In the genomic region with DNA sequence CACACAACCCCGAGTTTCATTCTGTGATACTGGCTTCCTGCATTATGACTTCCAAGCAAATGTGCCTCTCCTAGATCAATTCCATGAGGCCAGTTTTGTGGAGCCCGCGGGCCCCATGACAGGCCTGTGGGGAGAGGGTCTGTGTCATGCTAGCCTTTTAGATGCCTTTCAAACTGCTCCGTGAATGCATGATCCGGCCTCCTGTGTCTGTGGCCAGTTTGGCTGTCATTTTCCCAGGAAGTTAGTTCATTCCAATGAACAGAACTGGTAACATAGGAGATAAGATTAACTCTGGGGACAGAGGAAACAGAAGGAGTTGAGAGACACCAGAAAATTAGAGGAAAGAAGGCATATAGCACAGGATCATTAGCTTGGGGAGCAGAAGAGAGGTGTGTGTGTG, we compare ENCODE assay signal across 18 cellular contexts. TPM values are rescaled to one million over a fixed set of nuclear protein-coding genes. Genes with fewer than 3 reads are reported as not detected.
DNase-seq lines count a peak whose midpoint lies in the region; ATAC-seq and TF ChIP-seq lines count a peak whose summit lies in the region.
"Had no signal": no experiment of that assay in that cellular context is flagged by ENCODE, and none has a peak within 500 bp of the region (broad histone marks: within the 10 kb centered on the region; RNA-seq: fewer than 3 reads in every experiment).

No MANE protein-coding gene starts in this region.

- H3K36me3 ChIP-seq in IMR-90 (ENCODE audit: control insufficient read depth, insufficient read depth, low read length) (no peaks in the 10 kb centered on the region), trophoblast cell (ENCODE audit: control insufficient read depth in 1 of 2, insufficient read depth in 2 of 2, low read length in 2 of 2) (no peaks in the 10 kb centered on the region)

- peaks cover 10% of the 10 kb centered on the region for H3K27me3 Mint-ChIP-seq in brain

- peaks cover 50% of the 10 kb centered on the region for H3K4me1 Mint-ChIP-seq in brain
- H3K4me1 Mint-ChIP-seq: CD8-positive, alpha-beta memory T cell had no signal

- no peak overlapping the region for H3K9ac ChIP-seq in IMR-90 (ENCODE audit: low read depth, low read length)
- H3K9ac ChIP-seq in trophoblast cell (ENCODE audit: low read length), result peak overlapping the region; percentile 9

- H3K4me3 ChIP-seq in IMR-90 (ENCODE audit: insufficient read depth, low read depth, low read length), result no peak overlapping the region
- H3K4me3 ChIP-seq in trophoblast cell (ENCODE audit: low read depth, low read length), result no peak overlapping the region
- H3K4me3 ChIP-seq: K562 had no signal

- intact Hi-C loops in IMR-90 (cut with micrococcal nuclease), result no loop called here
- intact Hi-C loops in left ventricle myocardium superior (cut with micrococcal nuclease), result no loop called here

- no peak overlapping the region for H3K4me2 ChIP-seq in IMR-90 (ENCODE audit: low read depth, low read length)
- no peak overlapping the region for H3K4me2 ChIP-seq in trophoblast cell (ENCODE audit: low read length)

- no peak overlapping the region for H3K23ac ChIP-seq in IMR-90 (ENCODE audit: low read depth, low read length)
- no peak overlapping the region for H3K23ac ChIP-seq in trophoblast cell (ENCODE audit: low read length)

- H4K20me1 ChIP-seq in IMR-90 (ENCODE audit: insufficient read depth, low read length), result no peaks in the 10 kb centered on the region

- H3K14ac ChIP-seq in IMR-90 (replicated peaks; ENCODE audit: low read depth, low read length), result no peak overlapping the region
- no peak overlapping the region for H3K14ac ChIP-seq in trophoblast cell (ENCODE audit: low read length)

- H3K4me1 ChIP-seq in IMR-90 (ENCODE audit: control insufficient read depth, insufficient read depth, low read length) (peaks cover 22% of the 10 kb centered on the region), trophoblast cell (ENCODE audit: control insufficient read depth in 1 of 2, insufficient read depth in 2 of 2, low read length in 2 of 2) (peaks cover 6 to 8% of the 10 kb centered on the region in 2 experiments)

- no peak overlapping the region for H2AK5ac ChIP-seq in IMR-90 (ENCODE audit: low read depth, low read length)
- H2AK5ac ChIP-seq in trophoblast cell (ENCODE audit: low read length), result no peak overlapping the region

- H2BK12ac ChIP-seq in trophoblast cell (ENCODE audit: low read length), result no peak overlapping the region

- H2BK120ac ChIP-seq in IMR-90 (ENCODE audit: low read depth, low read length) (no peak overlapping the region), trophoblast cell (ENCODE audit: insufficient read depth, low read length, poor library complexity) (no peak overlapping the region)

- peaks cover 2% of the 10 kb centered on the region for H3K79me2 ChIP-seq in trophoblast cell (ENCODE audit: control insufficient read depth, insufficient read depth, low read length, poor library complexity)

- H3K9me3 Mint-ChIP-seq in brain, result no peaks in the 10 kb centered on the region
- H3K9me3 Mint-ChIP-seq: CD8-positive, alpha-beta memory T cell had no signal

- WGBS in IMR-90 (ENCODE audit: extremely low coverage in 2 of 2, insufficient read length in 1 of 2), 2 experiments, result no CpG with 5 or more reads among the region's 5 CpGs
- no CpG with 5 or more reads among the region's 5 CpGs for WGBS in trophoblast cell (ENCODE audit: extremely low coverage, insufficient coverage, insufficient read length)

- dilution Hi-C loops in IMR-90 (cut with HindIII; ENCODE audit: low sequenced_read_pairs, unreplicated experiment), result no loop called here

- POLR2A ChIA-PET in IMR-90 (lab: Charles Lee; ENCODE audit: unreplicated experiment), result no interaction called here

- H3K4ac ChIP-seq in IMR-90 (ENCODE audit: low read depth, low read length), result no peak overlapping the region; the same call in 1 of the 2 replicates
- H3K4ac ChIP-seq in trophoblast cell (ENCODE audit: low read depth, low read length), result no peak overlapping the region

- no peak overlapping the region for H2BK5ac ChIP-seq in IMR-90 (ENCODE audit: low read depth, low read length, poor library complexity, severe bottlenecking)
- H2BK5ac ChIP-seq in trophoblast cell (ENCODE audit: low read depth, low read length, poor library complexity), result no peak overlapping the region

- TF ChIP-seq CTCF in IMR-90 (conservative IDR thresholded peaks at IDR 0.05; ENCODE audit: low read depth, low read length), result no peak
- TF ChIP-seq CTCF in brain (conservative IDR thresholded peaks at IDR 0.05), result no peak

- no peak for DNase-seq in IMR-90
- no peak for DNase-seq in left ventricle myocardium superior
- no peak for DNase-seq in trophoblast cell
- no peak for DNase-seq in NCI-H446 (lab: John Stamatoyannopoulos, UW)
- no peak for DNase-seq in activated CD4-positive, alpha-beta T cell treated with anti-CD3 and anti-CD28 coated beads, Interleukin-2, amount 50 U/mL, for 1 hour
- DNase-seq: CD8-positive, alpha-beta memory T cell; DMS53; EL; NCI-H1105; NCI-H1694; NCI-H2081 treated with DMSO at 0.1 percent for 48 hours; NCI-H510A treated with DMSO at 0.1 percent for 48 hours; NCI-H774; SHP77 treated with DMSO at 0.1 percent for 48 hours had no signal

- H2AK9ac ChIP-seq in IMR-90 (replicated peaks; ENCODE audit: low read depth, low read length, poor library complexity), result no peak overlapping the region

- H3K9me1 ChIP-seq in IMR-90 (ENCODE audit: insufficient read depth, low read length), result 0 out of 2 replicates have a peak, but pooled peaks cover 5% of the 10 kb centered on the region

- H3K27ac ChIP-seq in IMR-90 (ENCODE audit: insufficient read depth, low read length) (no peak overlapping the region), trophoblast cell (ENCODE audit: low read depth, low read length) (no peak overlapping the region)

- no peaks in the 10 kb centered on the region; a peak in 1 of 4 replicates for H3K79me1 ChIP-seq in IMR-90 (ENCODE audit: low read depth in 1 of 2, low read length in 2 of 2)
- peaks cover 3% of the 10 kb centered on the region for H3K79me1 ChIP-seq in trophoblast cell (ENCODE audit: low read length)

- no TSS peak for BruUV-seq in IMR-90 (replicated peaks; lab: Mats Ljungman, UMichigan)

- no peak overlapping the region for H3K18ac ChIP-seq in IMR-90 (ENCODE audit: low read depth, low read length)
- H3K18ac ChIP-seq in trophoblast cell (ENCODE audit: low read length), result no peak overlapping the region

- H2AFZ ChIP-seq in IMR-90 (replicated peaks; ENCODE audit: low read length, poor library complexity) (peak overlapping the region; percentile 35), trophoblast cell (ENCODE audit: insufficient read depth, low read length, poor library complexity) (no peak overlapping the region)

- in situ Hi-C loops in IMR-90 (cut with MboI; ENCODE audit: low sequenced_read_pairs), result no loop called here

- CTCF ChIA-PET in IMR-90 (lab: Yijun Ruan, JAX), result no interaction called here

- TF ChIP-seq POLR2A in IMR-90 (IDR thresholded peaks at IDR 0.05; ENCODE audit: low read depth, low read length), result no peak

- no peak overlapping the region for H3K56ac ChIP-seq in IMR-90 (ENCODE audit: extremely low read depth, insufficient read depth, low read length)

- no peaks in the 10 kb centered on the region for H3K27me3 ChIP-seq in IMR-90 (ENCODE audit: control insufficient read depth, insufficient read depth, low read length)
- no peaks in the 10 kb centered on the region for H3K27me3 ChIP-seq in trophoblast cell (ENCODE audit: insufficient read depth, low read length)

- H4K8ac ChIP-seq in IMR-90 (ENCODE audit: low read depth in 2 of 2, low read length in 2 of 2) (no peak overlapping the region), trophoblast cell (ENCODE audit: low read depth, low read length) (no peak overlapping the region)

- peak overlapping the region; percentile 19 to 76 (median 73) for H3K27ac Mint-ChIP-seq in brain

- no peak for ATAC-seq in IMR-90 (ENCODE audit: low read depth)
- ATAC-seq in left ventricle myocardium superior, result peak; percentile 33
- no peak for ATAC-seq in GM18907 (IDR thresholded peaks at IDR 0.05; ENCODE audit: unreplicated experiment)
- ATAC-seq: K562 had no signal

- no peak overlapping the region for H2BK15ac ChIP-seq in IMR-90 (ENCODE audit: low read depth, low read length)

- no peak overlapping the region for H4K12ac ChIP-seq in trophoblast cell (ENCODE audit: low read depth, low read length)

- H3K9me3 ChIP-seq in IMR-90 (ENCODE audit: control insufficient read depth, insufficient read depth, low read length), result no peaks in the 10 kb centered on the region
- H3K9me3 ChIP-seq in trophoblast cell (ENCODE audit: insufficient read depth, low read depth, low read length), result no peaks in the 10 kb centered on the region

- no peaks in the 10 kb centered on the region for H3K36me3 Mint-ChIP-seq in brain

- no peak overlapping the region for H4K5ac ChIP-seq in IMR-90 (ENCODE audit: low read depth, low read length)

- no peak overlapping the region for H2BK20ac ChIP-seq in IMR-90 (ENCODE audit: low read depth, low read length)

- H3K4me3 Mint-ChIP-seq in brain, result peak overlapping the region; percentile 11 to 39 (median 13)
- H3K4me3 Mint-ChIP-seq: CD8-positive, alpha-beta memory T cell had no signal

- H4K91ac ChIP-seq in IMR-90 (ENCODE audit: insufficient read depth, low read depth, low read length) (no peak overlapping the region), trophoblast cell (ENCODE audit: low read depth, low read length) (no peak overlapping the region)

- no peak for TF ChIP-seq RAD21 in IMR-90 (IDR thresholded peaks at IDR 0.05; ENCODE audit: low read length)

RNA-seq across cellular contexts. Expression of gene FNDC7, which starts 3.2 kb away (rescaled TPM):
- total RNA-seq in IMR-90 (2012; rRNA removed) (under 0.01 TPM in 1 of 2 replicates, not detected in the other), left ventricle myocardium superior (not detected)
- polyA plus RNA-seq in IMR-90 (2012; rRNA removed) (0.06 TPM in 1 of 2 replicates, not detected in the other), brain (ENCODE audit: insufficient read depth, low read depth, low replicate concordance) (not detected)
- polyA plus RNA-seq in IMR-90 (2012; cell fraction: cytosol; rRNA removed), result 0.01 and 0.04 TPM in 2 replicates
- polyA plus RNA-seq in IMR-90 (2012; cell fraction: nucleus; rRNA removed; ENCODE audit: low replicate concordance), result 0.08 TPM in 2 replicates
- 0.05 and 0.10 TPM in 2 replicates for polyA plus RNA-seq in trophoblast cell (2013)
- total RNA-seq: K562, OCI-LY7 had no signal
- polyA plus RNA-seq: CD8-positive, alpha-beta memory T cell; K562 had no signal

RNA-seq across cellular contexts. Expression of gene PRPF38B, which starts 23.8 kb away (rescaled TPM):
- total RNA-seq in IMR-90 (2012; rRNA removed) (9.0 and 15.0 TPM in 2 replicates), left ventricle myocardium superior (20.8 TPM)
- polyA plus RNA-seq in IMR-90 (2012; rRNA removed) (15.5 and 19.3 TPM in 2 replicates), brain (ENCODE audit: insufficient read depth, low read depth, low replicate concordance) (16.9 TPM)
- 3.9 and 6.9 TPM in 2 replicates for polyA plus RNA-seq in IMR-90 (2012; cell fraction: cytosol; rRNA removed)
- polyA plus RNA-seq in IMR-90 (2012; cell fraction: nucleus; rRNA removed; ENCODE audit: low replicate concordance), result 35.6 and 60.1 TPM in 2 replicates
- polyA plus RNA-seq in trophoblast cell (2013), result 38.3 and 40.0 TPM in 2 replicates

RNA-seq across cellular contexts. Expression of gene STXBP3, which starts 30.5 kb away (rescaled TPM):
- total RNA-seq in IMR-90 (2012; rRNA removed) (19.7 and 38.3 TPM in 2 replicates), left ventricle myocardium superior (23.3 TPM)
- polyA plus RNA-seq in IMR-90 (2012; rRNA removed) (14.2 and 19.1 TPM in 2 replicates), brain (ENCODE audit: insufficient read depth, low read depth, low replicate concordance) (14.8 TPM)
- polyA plus RNA-seq in IMR-90 (2012; cell fraction: cytosol; rRNA removed), result 2.3 and 4.0 TPM in 2 replicates
- 13.0 and 19.9 TPM in 2 replicates for polyA plus RNA-seq in IMR-90 (2012; cell fraction: nucleus; rRNA removed; ENCODE audit: low replicate concordance)
- polyA plus RNA-seq in trophoblast cell (2013), result 28.9 and 30.9 TPM in 2 replicates

RNA-seq across cellular contexts. Expression of gene HENMT1, which starts 55.0 kb away (rescaled TPM):
- total RNA-seq in IMR-90 (2012; rRNA removed), result 0.28 and 0.54 TPM in 2 replicates
- polyA plus RNA-seq in IMR-90 (2012; rRNA removed), result 0.43 and 0.67 TPM in 2 replicates
- 0.09 and 0.54 TPM in 2 replicates for polyA plus RNA-seq in IMR-90 (2012; cell fraction: cytosol; rRNA removed)
- polyA plus RNA-seq in IMR-90 (2012; cell fraction: nucleus; rRNA removed; ENCODE audit: low replicate concordance), result 0.09 and 0.69 TPM in 2 replicates
- 16.3 TPM for polyA plus RNA-seq in brain (ENCODE audit: insufficient read depth, low read depth, low replicate concordance)
- total RNA-seq in left ventricle myocardium superior, result 1.2 TPM
- 2.0 and 2.1 TPM in 2 replicates for polyA plus RNA-seq in trophoblast cell (2013)
- total RNA-seq: K562 had no signal
- polyA plus RNA-seq: K562 had no signal
